Comparison of ENCODE assay signal across 8 cellular contexts in the genomic region with DNA sequence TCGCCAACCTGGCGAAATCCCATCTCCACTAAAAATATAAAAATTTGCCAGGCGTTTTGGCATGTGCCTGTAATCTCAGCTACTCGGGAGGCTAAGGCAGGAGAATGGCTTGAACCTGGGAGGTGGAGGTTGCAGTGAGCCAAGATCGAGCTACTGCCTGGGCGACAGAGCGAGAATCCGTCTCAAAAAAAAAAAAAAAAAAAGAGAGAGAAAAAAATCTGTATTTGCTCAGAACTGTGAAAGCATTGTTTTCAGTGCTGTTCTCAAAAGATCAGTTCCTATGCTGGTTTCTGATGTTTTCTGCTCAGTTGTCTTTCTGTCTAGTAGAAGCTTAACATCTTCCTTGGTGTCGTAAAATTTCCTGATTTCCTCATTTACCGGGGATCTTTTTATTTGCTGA. TPM values are rescaled to one million over a fixed set of nuclear protein-coding genes. Genes with fewer than 3 reads are reported as not detected.
DNase-seq lines count a peak whose midpoint lies in the region; ATAC-seq and TF ChIP-seq lines count a peak whose summit lies in the region.
"Had no signal": no experiment of that assay in that cellular context is flagged by ENCODE, and none has a peak within 500 bp of the region (broad histone marks: within the 10 kb centered on the region; RNA-seq: fewer than 3 reads in every experiment).

No MANE protein-coding gene starts in this region.

- intact Hi-C loops in psoas muscle (cut with DNase I) = loop anchor here (5.0 to 10.0 kb wide), 5 partner anchors 76 to 153 kb away; a partner anchor contains a TSS

- no peak for ATAC-seq in psoas muscle

- H3K27me3 ChIP-seq in HUES64 (ENCODE audit: insufficient read depth, low read length) (no peaks in the 10 kb centered on the region), psoas muscle (ENCODE audit: insufficient read depth in 3 of 3, low read length in 2 of 3) (no peaks in the 10 kb centered on the region)
- H3K27me3 ChIP-seq: tibial artery had no signal

- H3K27ac ChIP-seq in HUES64 (ENCODE audit: low read depth, low read length) = no peak overlapping the region
- H3K27ac ChIP-seq in psoas muscle = peak overlapping the region; percentile 81

- H3K9me3 ChIP-seq in HUES64 (ENCODE audit: insufficient read depth, low read depth, low read length) (no peaks in the 10 kb centered on the region), psoas muscle (no peaks in the 10 kb centered on the region)
- H3K9me3 ChIP-seq: tibial artery had no signal

- H3K4me3 ChIP-seq in HUES64 (ENCODE audit: low read length) (peak overlapping the region; percentile 77), astrocyte of the cerebellum (ENCODE audit: low read depth, low read length) (peak overlapping the region; percentile 51), psoas muscle (peak overlapping the region; percentile 97)

- H3K4me1 ChIP-seq in HUES64 (ENCODE audit: insufficient read depth, low read length) (peaks cover 33% of the 10 kb centered on the region), psoas muscle (peaks cover 70% of the 10 kb centered on the region)

- TF ChIP-seq CTCF in astrocyte of the cerebellum (IDR thresholded peaks at IDR 0.05; ENCODE audit: low read depth, low read length, missing control alignments) (no peak), psoas muscle (IDR thresholded peaks at IDR 0.05) (no peak)

- H3K9ac ChIP-seq in HUES64 (ENCODE audit: low read depth, low read length) = peak overlapping the region; percentile 61; the same call in 1 of the 2 replicates

- WGBS in HUES64 = 65% methylated on average over 10 of the region's 10 CpGs
- WGBS in psoas muscle, 3 donors = 51 to 62% (median 55%) methylated on average over 10 of the region's 10 CpGs

- in situ Hi-C loops in astrocyte of the cerebellum (cut with HindIII; ENCODE audit: low sequenced_read_pairs) = loop anchor here (5.0 kb wide), 2 partner anchors 52 to 88 kb away; a partner anchor contains a TSS

- DNase-seq in astrocyte of the cerebellum (ENCODE audit: low read depth) = no peak
- DNase-seq in psoas muscle = no peak
- no peak for DNase-seq in NCI-H1417 treated with DMSO at 0.1 percent for 48 hours (lab: John Stamatoyannopoulos, UW)
- no peak for DNase-seq in HCEC 1CT
- no peak for DNase-seq in midbrain (lab: John Stamatoyannopoulos, UW)
- DNase-seq: tibial artery had no signal

- H3K36me3 ChIP-seq in HUES64 (ENCODE audit: insufficient read depth, low read length) (peaks cover 44% of the 10 kb centered on the region), psoas muscle (ENCODE audit: insufficient read depth in 1 of 2, low read depth in 1 of 2) (peaks cover under 1 to 11% of the 10 kb centered on the region in 2 donors)

RNA-seq across cellular contexts. Expression of a gene that starts 2.5 kb away (rescaled TPM):
- 108 TPM for polyA plus RNA-seq in HUES64 (2013, experiment 1 of 2)
- polyA plus RNA-seq in HUES64 (2013, experiment 2 of 2) = 122 TPM
- 10 to 100 TPM; 31.1 to 46.8 (median 40.2) TPM for total RNA-seq in psoas muscle
- 10 to 100 TPM; 25.9 to 33.6 (median 28.9) TPM for polyA plus RNA-seq in psoas muscle

RNA-seq across cellular contexts. Expression of a gene that starts 3.0 kb away (rescaled TPM):
- polyA plus RNA-seq in HUES64 (2013, experiment 1 of 2) = 93.8 TPM
- 88.1 TPM for polyA plus RNA-seq in HUES64 (2013, experiment 2 of 2)
- 10 to 100 TPM; 54.9 to 65.5 (median 60.0) TPM for total RNA-seq in psoas muscle
- polyA plus RNA-seq in psoas muscle = 100 to 1,000 TPM in 1 of 3 donors, 10 to 100 TPM in 2; 80.6 to 146 (median 95.3) TPM

RNA-seq across cellular contexts. Expression of a gene that starts 9.9 kb away (rescaled TPM):
- polyA plus RNA-seq in HUES64 (2013, experiment 1 of 2) = 2.9 TPM
- polyA plus RNA-seq in HUES64 (2013, experiment 2 of 2) = 2.3 TPM
- total RNA-seq in psoas muscle = 1 to 10 TPM; 1.9 to 3.6 (median 2.7) TPM
- 1 to 10 TPM in 1 of 3 donors, under 1 TPM in 2; 0.38 to 2.4 (median 0.53) TPM for polyA plus RNA-seq in psoas muscle

RNA-seq across cellular contexts. Expression of a gene that starts 17.0 kb away (rescaled TPM):
- polyA plus RNA-seq in HUES64 (2013, experiment 1 of 2) = 0.30 TPM
- polyA plus RNA-seq in HUES64 (2013, experiment 2 of 2) = not detected
- total RNA-seq in psoas muscle = 100 to 1,000 TPM; 107 to 191 (median 162) TPM
- 100 to 1,000 TPM; 110 to 271 (median 130) TPM for polyA plus RNA-seq in psoas muscle
- total RNA-seq: T-helper 1 cell treated with Interleukin-12 subunit alpha and Interleukin-12 subunit beta and Interleukin-4 antibody, amounts not matched to agents 30 ng/mL and 1 ng/mL, for 36 hours had no signal

RNA-seq across cellular contexts. Expression of a gene that starts 42.8 kb away (rescaled TPM):
- polyA plus RNA-seq in HUES64 (2013, experiment 1 of 2) = not detected
- not detected for polyA plus RNA-seq in HUES64 (2013, experiment 2 of 2)
- under 1 TPM; 0.12 to 0.20 (median 0.14) TPM for total RNA-seq in psoas muscle
- under 1 TPM in 2 of 3 donors, not detected in 1; 0.01 to 0.08 TPM for polyA plus RNA-seq in psoas muscle
